In genomic region chr2:209253544-209253943, GRCh38 we compare ENCODE assay signal across 33 cellular contexts.
"Had no signal": no experiment of that assay in that cellular context is flagged by ENCODE, and none has a peak within 500 bp of the region (broad histone marks: within the 10 kb centered on the region; RNA-seq: fewer than 3 reads in every experiment).

No MANE protein-coding gene starts in this region.

- H3K27me3 ChIP-seq: brain microvascular endothelial cell had no signal

- FAIRE-seq: colon had no signal

- H3K36me3 ChIP-seq: brain microvascular endothelial cell, WERI-Rb-1 had no signal

- DNase-seq: activated CD4-positive, alpha-beta T cell treated with anti-CD3 and anti-CD28 coated beads, Interleukin-2, amount 10 ng/mL, durations not matched to agents 24 days and 14 days; activated CD4-positive, alpha-beta T cell treated with anti-CD3 and anti-CD28 coated beads, Interleukin-2, amount 50 U/mL, for 4 hours; activated CD8-positive, alpha-beta T cell treated with anti-CD3 and anti-CD28 coated beads for 36 hours; activated effector memory CD4-positive, alpha-beta T cell treated with anti-CD3 and anti-CD28 coated beads, Interleukin-2, amount 50 U/mL, for 16 hours; activated naive CD4-positive, alpha-beta T cell; activated naive CD4-positive, alpha-beta T cell treated with anti-CD3 and anti-CD28 coated beads, Interleukin-2, amount 50 U/mL, for 16 hours; activated naive CD8-positive, alpha-beta T cell treated with anti-CD3 and anti-CD28 coated beads for 36 hours; activated T-cell treated with anti-CD3 and anti-CD28 coated beads, Interleukin-2, amount 50 U/mL, for 1 hour; activated T-cell treated with anti-CD3 and anti-CD28 coated beads, Interleukin-2, amount 50 U/mL, for 72 hours; amniotic stem cell; aorta; brain microvascular endothelial cell; central memory CD4-positive, alpha-beta T cell; NCI-H1048; NCI-H1105 treated with DMSO at 0.1 percent for 48 hours; NCI-H1436; NCI-H1694; NCI-H1930; NCI-H2081 treated with DMSO at 0.1 percent for 48 hours; NCI-H226; NCI-H446 treated with DMSO at 0.1 percent for 48 hours; NCI-H524; NCI-H69; NCI-H82; NK-92 treated with Interleukin-12 subunit alpha and Interleukin-12 subunit beta, amount 100 ng/mL, for 24 hours; OCI-M1; SHP77; T-cell; T-helper 17 cell; WERI-Rb-1 had no signal

- H3K27ac ChIP-seq: brain microvascular endothelial cell, WERI-Rb-1 had no signal

- ATAC-seq: activated CD8-positive, alpha-beta T cell treated with anti-CD3 and anti-CD28 coated beads for 36 hours; activated T-cell treated with anti-CD3 and anti-CD28 coated beads, Interleukin-2, amount 50 U/mL, for 72 hours; activated T-helper 17 cell treated with anti-CD3 and anti-CD28 coated beads, Interleukin-2, amount 50 U/mL, for 72 hours; SK-N-SH treated with all-trans-retinoic acid at 6 μM for 48 hours; T-cell; T-helper 17 cell had no signal
